Comparison of ENCODE assay signal across 20 cellular contexts in the genomic region with DNA sequence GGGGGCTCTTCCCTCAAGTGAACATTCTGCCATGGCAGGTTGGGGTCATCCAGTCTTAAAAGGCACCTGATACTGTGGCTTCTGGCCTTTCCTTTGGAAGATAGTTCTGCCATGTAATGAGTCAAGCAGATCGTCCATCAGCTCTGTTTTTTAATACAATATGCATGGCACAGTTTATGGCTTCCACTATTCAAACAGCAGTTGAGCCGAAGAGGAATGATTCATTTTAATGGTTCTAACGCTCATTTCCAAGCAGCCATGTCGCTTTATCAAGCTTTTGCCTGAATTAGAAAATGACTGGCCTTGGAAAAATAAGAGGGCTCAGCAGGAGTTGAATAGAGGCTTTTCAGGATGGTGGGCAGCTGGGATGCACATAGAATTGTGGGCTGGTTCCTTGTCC.
A peak's percentile ranks its signal among the peaks of the same experiment; 100 is the strongest.
DNase-seq lines count a peak whose midpoint lies in the region; ATAC-seq, FAIRE-seq and TF ChIP-seq lines count a peak whose summit lies in the region.
"Had no signal": no experiment of that assay in that cellular context is flagged by ENCODE, and none has a peak within 500 bp of the region (broad histone marks: within the 10 kb centered on the region; RNA-seq: fewer than 3 reads in every experiment).

No MANE protein-coding gene starts in this region.

- H3K4me2 ChIP-seq in H9 (ENCODE audit: insufficient read depth, insufficient read length, low read length) (no peak overlapping the region), H1 (ENCODE audit: insufficient read depth in 1 of 2, low read depth in 2 of 2, low read length in 2 of 2) (no peak overlapping the region), neural progenitor cell (peak overlapping the region; percentile 37)

- H3K79me1 ChIP-seq in H9 (ENCODE audit: insufficient read depth, low read depth, low read length, poor library complexity, severe bottlenecking) (no peaks in the 10 kb centered on the region), H1 (ENCODE audit: low read depth, low read length) (no peaks in the 10 kb centered on the region)

- POLR2A ChIA-PET in H1 (lab: Charles Lee; ENCODE audit: partially characterized antibody) = interaction anchor here (3.5 kb wide), 1 partner anchor 9 kb away, joined by 12 read pairs; no protein-coding TSS in a partner anchor

- H3K27ac Mint-ChIP-seq in H9 (0 out of 7 replicates have a peak overlapping the region, but pooled peaks of 2 of the 3 experiments have one; percentile 6 to 23), neural progenitor cell (peak overlapping the region; percentile 64), progenitor cell of endocrine pancreas (no peak overlapping the region)

- H4K5ac ChIP-seq in H9 (ENCODE audit: insufficient read length, low read depth, low read length) = no peak overlapping the region
- H4K5ac ChIP-seq in H1 (ENCODE audit: insufficient read length, low read depth, low read length) = no peak overlapping the region

- no peak for FAIRE-seq in H1 (lab: Jason Lieb, UNC)
- FAIRE-seq: D721Med had no signal

- H3K23ac ChIP-seq in H9 (ENCODE audit: insufficient read length, low read depth, low read length) (no peak overlapping the region), H1 (ENCODE audit: insufficient read length) (no peak overlapping the region)

- H2BK5ac ChIP-seq in H9 (ENCODE audit: insufficient read length, low read length) (no peak overlapping the region), H1 (ENCODE audit: low read depth, low read length) (no peak overlapping the region)

- H2BK15ac ChIP-seq in H9 (ENCODE audit: low read depth, low read length) (no peak overlapping the region), H1 (ENCODE audit: low read length) (no peak overlapping the region)

- H3K27me3 Mint-ChIP-seq in H9 (ENCODE audit: low read depth) (peaks cover 2% of the 10 kb centered on the region; the same call in 1 of the 2 replicates), neural progenitor cell (ENCODE audit: insufficient read depth, low read depth) (no peaks in the 10 kb centered on the region), progenitor cell of endocrine pancreas (peaks cover 14% of the 10 kb centered on the region)

- peaks cover 23% of the 10 kb centered on the region for H3F3A ChIP-seq in neural progenitor cell (ENCODE audit: low read depth)

- H3K18ac ChIP-seq in H9 (ENCODE audit: insufficient read length, low read depth, low read length) = no peak overlapping the region
- peak overlapping the region; percentile 16; the same call in 1 of the 2 replicates for H3K18ac ChIP-seq in H1 (ENCODE audit: extremely low read depth, low read length)

- H3T11ph ChIP-seq in H9 (ENCODE audit: low read length) = no peak overlapping the region

- no peaks in the 10 kb centered on the region for H3K27me3 ChIP-seq in H9 (ENCODE audit: insufficient read depth, low read length)
- peaks cover 0 to 1% (median 0%) of the 10 kb centered on the region in 4 experiments; a peak in 1 of 7 replicates for H3K27me3 ChIP-seq in H1 (replicated peaks in 1 of 4; ENCODE audit: control insufficient read depth in 3 of 4, extremely low read depth in 1 of 4, insufficient read depth in 3 of 4, low read length in 3 of 4)
- no peaks in the 10 kb centered on the region for H3K27me3 ChIP-seq in neural progenitor cell
- H3K27me3 ChIP-seq: BE2C had no signal

- H3K4ac ChIP-seq in H9 (ENCODE audit: low read depth, low read length) (no peak overlapping the region), H1 (replicated peaks; ENCODE audit: insufficient read length, low read depth, low read length) (no peak overlapping the region)

- no peak for TF ChIP-seq RAD21 in H1 (IDR thresholded peaks at IDR 0.05 in 1 of 2, conservative IDR thresholded peaks at IDR 0.05 in 1 of 2; ENCODE audit: low read depth in 2 of 2, low read length in 2 of 2)

- no peak overlapping the region for H2BK120ac ChIP-seq in H9 (ENCODE audit: low read depth, low read length, poor library complexity, severe bottlenecking)
- H2BK120ac ChIP-seq in H1 (replicated peaks; ENCODE audit: low read depth, low read length) = no peak overlapping the region

- no peak for TF ChIP-seq CTCF in H9 (conservative IDR thresholded peaks at IDR 0.05)
- no peak for TF ChIP-seq CTCF in H1 (IDR thresholded peaks at IDR 0.05; ENCODE audit: control extremely low read depth in 1 of 3, insufficient read depth in 1 of 3, low read depth in 1 of 3, low read length in 3 of 3)
- TF ChIP-seq CTCF in neural progenitor cell (IDR thresholded peaks at IDR 0.05) = no peak
- no peak for TF ChIP-seq CTCF in progenitor cell of endocrine pancreas (IDR thresholded peaks at IDR 0.05; ENCODE audit: unreplicated experiment)
- TF ChIP-seq CTCF in GM20000 (IDR thresholded peaks at IDR 0.05; ENCODE audit: extremely low read depth, missing control alignments) = no peak

- H3K4me1 Mint-ChIP-seq in H9 (peaks cover 45 to 50% of the 10 kb centered on the region in 2 experiments), neural progenitor cell (peaks cover 57% of the 10 kb centered on the region), progenitor cell of endocrine pancreas (ENCODE audit: low read depth) (peaks cover 2% of the 10 kb centered on the region)

- H2BK20ac ChIP-seq in H9 (ENCODE audit: low read depth, low read length, poor library complexity, severe bottlenecking) = no peak overlapping the region
- no peak overlapping the region for H2BK20ac ChIP-seq in H1 (ENCODE audit: low read length)

- H4K20me1 ChIP-seq in H9 (ENCODE audit: control insufficient read depth, insufficient read depth, insufficient read length) (no peaks in the 10 kb centered on the region), H1 (replicated peaks in 1 of 2; ENCODE audit: control insufficient read depth in 1 of 2, insufficient read depth in 2 of 2, low read length in 2 of 2) (no peaks in the 10 kb centered on the region), neural progenitor cell (ENCODE audit: low read depth) (peaks cover 17% of the 10 kb centered on the region)

- no peak overlapping the region for H3K56ac ChIP-seq in H9 (ENCODE audit: insufficient read length, low read depth, low read length)
- no peak overlapping the region for H3K56ac ChIP-seq in H1 (replicated peaks; ENCODE audit: insufficient read length, low read depth, low read length)

- H4K91ac ChIP-seq in H9 (ENCODE audit: insufficient read length, low read depth, low read length) (no peak overlapping the region), H1 (replicated peaks; ENCODE audit: insufficient read length, low read length) (no peak overlapping the region)

- H3K27ac ChIP-seq in H9 (ENCODE audit: insufficient read length, low read depth, low read length) (no peak overlapping the region), H1 (ENCODE audit: low read depth, low read length) (no peak overlapping the region), neural progenitor cell (no peak overlapping the region)
- H3K27ac ChIP-seq: GM23248, RWPE1, SK-N-MC had no signal

- CTCF ChIA-PET in H1 (lab: Charles Lee; ENCODE audit: partially characterized antibody) = interaction anchor here (0.6 to 3.2 kb wide), 8 partner anchors 8 to 169 kb away, joined by 3 to 22 read pairs (median 4); partner anchors contain the start of gene PDSS2

- H3K4me3 Mint-ChIP-seq in H9 (no peak overlapping the region), neural progenitor cell (no peak overlapping the region), progenitor cell of endocrine pancreas (ENCODE audit: low read depth) (no peak overlapping the region)

- H4K8ac ChIP-seq in H9 (replicated peaks; ENCODE audit: insufficient read length, low read depth, low read length) (no peak overlapping the region), H1 (ENCODE audit: extremely low read depth, insufficient read depth, low read length) (no peak overlapping the region)

- no peak overlapping the region for H2AFZ ChIP-seq in H9 (ENCODE audit: low read length)
- H2AFZ ChIP-seq in H1 (ENCODE audit: low read length) = no peak overlapping the region
- H2AFZ ChIP-seq in neural progenitor cell (replicated peaks) = no peak overlapping the region
- H2AFZ ChIP-seq: GM23248 had no signal

- H3K36me3 ChIP-seq in H1 (ENCODE audit: control insufficient read depth in 2 of 4, insufficient read depth in 4 of 4, low read length in 3 of 4) (no peaks in the 10 kb centered on the region), neural progenitor cell (no peaks in the 10 kb centered on the region)
- H3K36me3 ChIP-seq: BE2C had no signal

- H3K4me3 ChIP-seq in H1 (ENCODE audit: extremely low read depth in 1 of 4, insufficient read depth in 2 of 4, low read depth in 3 of 4, low read length in 4 of 4) = no peak overlapping the region
- H3K4me3 ChIP-seq in neural progenitor cell = no peak overlapping the region
- H3K4me3 ChIP-seq: GM23248, SK-N-MC had no signal

- ATAC-seq in GM18909 (IDR thresholded peaks at IDR 0.05; ENCODE audit: poor library complexity, unreplicated experiment) = no peak
- ATAC-seq: HCT116 had no signal

- no peak for TF ChIP-seq POLR2A in H1 (IDR thresholded peaks at IDR 0.05; ENCODE audit: control extremely low read depth in 1 of 2, low read depth in 2 of 2, low read length in 2 of 2)

- H3K36me3 Mint-ChIP-seq in H9 (ENCODE audit: insufficient read depth in 1 of 3, low read depth in 3 of 3) = no peaks in the 10 kb centered on the region
- H3K36me3 Mint-ChIP-seq in neural progenitor cell = peaks cover 16% of the 10 kb centered on the region
- no peaks in the 10 kb centered on the region for H3K36me3 Mint-ChIP-seq in progenitor cell of endocrine pancreas (ENCODE audit: insufficient read depth)

- H3K4me1 ChIP-seq in H9 (ENCODE audit: insufficient read depth, low read length) = peaks cover 13% of the 10 kb centered on the region; the same call in 1 of the 2 replicates
- H3K4me1 ChIP-seq in H1 (replicated peaks in 1 of 4; ENCODE audit: control insufficient read depth in 3 of 4, insufficient read depth in 4 of 4, low read length in 3 of 4) = peaks cover 0 to 17% (median 1%) of the 10 kb centered on the region in 4 experiments; a peak in 5 of 7 replicates
- H3K4me1 ChIP-seq in neural progenitor cell = peaks cover 46% of the 10 kb centered on the region

- H2AK5ac ChIP-seq in H9 (ENCODE audit: insufficient read length, low read length) (no peak overlapping the region), H1 (ENCODE audit: low read depth, low read length) (no peak overlapping the region)

- H3K9me3 ChIP-seq in H9 (ENCODE audit: control insufficient read depth, low read depth, low read length) = no peaks in the 10 kb centered on the region
- H3K9me3 ChIP-seq in H1 (ENCODE audit: insufficient read depth in 2 of 2, low read depth in 1 of 2, low read length in 1 of 2) = no peaks in the 10 kb centered on the region
- no peaks in the 10 kb centered on the region for H3K9me3 ChIP-seq in neural progenitor cell (ENCODE audit: low read depth)
- H3K9me3 ChIP-seq: BE2C had no signal

- no peaks in the 10 kb centered on the region for H3K79me2 ChIP-seq in H9 (ENCODE audit: insufficient read depth, low read length)
- H3K79me2 ChIP-seq in H1 (ENCODE audit: control insufficient read depth in 1 of 2, insufficient read depth in 2 of 2, low read length in 2 of 2) = no peaks in the 10 kb centered on the region
- no peaks in the 10 kb centered on the region for H3K79me2 ChIP-seq in neural progenitor cell (ENCODE audit: low read depth)

- H2BK12ac ChIP-seq in H9 (ENCODE audit: insufficient read length, low read depth, low read length) (no peak overlapping the region), H1 (ENCODE audit: low read depth, low read length) (no peak overlapping the region)

- H3K14ac ChIP-seq in H9 (ENCODE audit: insufficient read depth, low read length) (no peak overlapping the region), H1 (ENCODE audit: insufficient read length) (no peak overlapping the region)

- H3K23me2 ChIP-seq in H9 (ENCODE audit: insufficient read length, low read depth, low read length, poor library complexity, severe bottlenecking) (no peaks in the 10 kb centered on the region), H1 (ENCODE audit: low read depth, low read length) (no peaks in the 10 kb centered on the region)

- DNase-seq in H9 (no peak), NCI-H2227 treated with DMSO at 0.1 percent for 48 hours (lab: John Stamatoyannopoulos, UW) (peak; percentile 21), H1 (ENCODE audit: low read depth in 1 of 2, low spot score in 2 of 2) (no peak), neural progenitor cell (ENCODE audit: low spot score) (no peak), progenitor cell of endocrine pancreas (ENCODE audit: low spot score, unreplicated experiment) (no peak), GM20000 (ENCODE audit: low spot score) (no peak)
- DNase-seq: BE2C; DMS79; GM23248; Karpas-422; NCI-H187 treated with DMSO at 0.1 percent for 48 hours; NCI-H446 treated with DMSO at 0.1 percent for 48 hours; NK-92 treated with Interleukin-12 subunit alpha and Interleukin-12 subunit beta, amount 100 ng/mL, for 24 hours; SHP77 treated with DMSO at 0.1 percent for 48 hours; SW 1271 had no signal

- no peak for TF ChIP-seq EP300 in H1 (IDR thresholded peaks at IDR 0.05; ENCODE audit: borderline replicate concordance in 1 of 2, low read depth in 2 of 2, low read length in 2 of 2)

- H3K9ac ChIP-seq in H9 (ENCODE audit: extremely low read depth, insufficient read length, low read length) (no peak overlapping the region), H1 (replicated peaks in 1 of 4; ENCODE audit: extremely low read depth in 1 of 4, low read depth in 3 of 4, low read length in 3 of 4) (no peak overlapping the region), neural progenitor cell (no peak overlapping the region)
- H3K9ac ChIP-seq: GM23248 had no signal

- H3K9me3 Mint-ChIP-seq in H9 (no peaks in the 10 kb centered on the region), neural progenitor cell (no peaks in the 10 kb centered on the region), progenitor cell of endocrine pancreas (ENCODE audit: low read depth) (no peaks in the 10 kb centered on the region)

- WGBS in H9 (ENCODE audit: extremely low coverage, insufficient read length, low lambda C conversion rate) = no CpG with 5 or more reads among the region's 4 CpGs
- WGBS in H1 (ENCODE audit: extremely low coverage in 1 of 2, insufficient coverage in 1 of 2, insufficient read length in 1 of 2, insufficient replicate concordance in 2 of 2, low coverage in 1 of 2, low lambda C conversion rate in 2 of 2, missing lambda C conversion rate in 1 of 2), 2 experiments = 82% methylated on average over 4 of the region's 4 CpGs; no CpG with 5 or more reads in 1 of the 2 experiments
